In the genomic region with DNA sequence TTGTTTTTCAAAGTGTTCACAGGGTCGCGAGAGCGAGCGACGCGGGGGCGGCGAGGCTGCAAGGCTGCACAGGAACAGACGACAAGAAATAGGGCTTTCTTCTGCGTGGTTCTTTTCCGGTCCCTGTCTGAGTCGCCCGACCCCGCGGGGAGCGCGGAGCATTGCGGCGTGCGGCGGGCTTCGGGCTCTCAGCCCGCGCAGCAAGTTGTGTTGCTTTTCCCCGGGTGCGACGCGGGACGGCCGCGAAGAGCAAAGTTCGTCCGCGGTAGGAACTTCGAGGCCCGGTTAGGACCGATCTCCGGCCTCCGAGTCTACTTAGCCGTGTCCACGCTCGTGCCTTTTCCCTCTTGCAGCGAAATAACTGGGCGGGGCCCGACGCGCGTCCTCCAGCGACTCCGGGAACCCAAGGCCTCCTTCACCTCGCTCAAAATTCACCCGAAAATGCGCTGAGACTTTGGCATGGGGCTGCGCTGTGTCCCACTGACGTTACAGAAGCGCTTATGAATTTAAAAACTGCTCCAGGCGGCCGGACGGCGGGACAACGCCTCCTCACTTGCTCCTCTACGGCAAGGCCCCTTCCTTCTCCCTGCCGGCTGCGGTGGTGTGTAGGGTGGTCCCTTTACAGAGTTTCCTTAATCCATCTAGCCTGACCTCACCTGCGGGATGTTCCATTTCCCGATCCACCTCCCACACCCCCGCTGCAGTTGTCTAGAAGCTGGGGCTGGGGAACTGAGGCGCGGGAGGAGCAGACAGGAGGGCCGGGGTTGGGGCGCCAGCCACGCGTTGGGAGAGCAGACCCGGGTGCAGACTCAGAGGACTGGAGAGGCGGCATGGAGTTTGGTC, we compare ENCODE assay signal across 8 cellular contexts. TPM values are rescaled to one million over a fixed set of nuclear protein-coding genes. Genes with fewer than 3 reads are reported as not detected.
DNase-seq lines count a peak whose midpoint lies in the region; ATAC-seq and TF ChIP-seq lines count a peak whose summit lies in the region.

No MANE protein-coding gene starts in this region.

- H3K9me3 Mint-ChIP-seq in neural crest cell = no peaks in the 10 kb centered on the region

- H3K27ac Mint-ChIP-seq in neural crest cell (ENCODE audit: unreplicated experiment) = no peak overlapping the region

- H3K27ac ChIP-seq in WERI-Rb-1 (no peak overlapping the region), ectodermal cell (ENCODE audit: insufficient read depth, low read depth, low read length, poor library complexity, severe bottlenecking) (no peak overlapping the region), aorta (ENCODE audit: low read depth in 1 of 2, low read length in 2 of 2) (no peak overlapping the region)

- no peak for TF ChIP-seq CTCF in WERI-Rb-1 (IDR thresholded peaks at IDR 0.05; ENCODE audit: low read depth, low read length)
- TF ChIP-seq CTCF in neural crest cell (conservative IDR thresholded peaks at IDR 0.05) = no peak

- intact Hi-C loops in aorta (cut with DNase I) = loop anchor here (5.0 to 10.0 kb wide), 2 partner anchors 304 to 548 kb away; no protein-coding TSS in a partner anchor

- peaks cover 4% of the 10 kb centered on the region for H3K36me3 ChIP-seq in WERI-Rb-1
- H3K36me3 ChIP-seq in ectodermal cell (ENCODE audit: control insufficient read depth, insufficient read depth, low read length) = no peaks in the 10 kb centered on the region
- H3K36me3 ChIP-seq in aorta (ENCODE audit: control insufficient read depth in 1 of 2, insufficient read depth in 2 of 2, low read length in 1 of 2) = no peaks in the 10 kb centered on the region

- no peak for ATAC-seq in aorta (ENCODE audit: low FRiP score)
- ATAC-seq in GM18907 (IDR thresholded peaks at IDR 0.05; ENCODE audit: unreplicated experiment) = no peak

- H3K36me3 Mint-ChIP-seq in neural crest cell (ENCODE audit: low read depth) = peaks cover 3% of the 10 kb centered on the region

- H3K27me3 ChIP-seq in WERI-Rb-1 (ENCODE audit: insufficient read depth, low read depth, severe bottlenecking) (peaks cover 54% of the 10 kb centered on the region), ectodermal cell (ENCODE audit: control insufficient read depth, insufficient read depth, low read length, poor library complexity, severe bottlenecking) (peaks cover 62% of the 10 kb centered on the region), aorta (ENCODE audit: control insufficient read depth in 1 of 2, insufficient read depth in 2 of 2, low read length in 1 of 2) (peaks cover 0 to 2% of the 10 kb centered on the region in 2 donors)

- H3K4me3 Mint-ChIP-seq in neural crest cell = peak overlapping the region; percentile 91

- H3K4me3 ChIP-seq in WERI-Rb-1 (ENCODE audit: low read depth, low read length) (peak overlapping the region; percentile 51; the same call in 1 of the 2 replicates), ectodermal cell (ENCODE audit: insufficient read depth, low read depth, low read length) (peak overlapping the region; percentile 88), aorta (ENCODE audit: low read length in 2 of 2) (no peak overlapping the region)

- H3K27me3 Mint-ChIP-seq in neural crest cell (ENCODE audit: low read depth) = peaks cover 69% of the 10 kb centered on the region

- H3K4me1 Mint-ChIP-seq in neural crest cell = peaks cover 33% of the 10 kb centered on the region

- DNase-seq in CD1c-positive myeloid dendritic cell (ENCODE audit: extremely low spot score) = peak; percentile 30
- DNase-seq in WERI-Rb-1 = no peak
- DNase-seq in neural crest cell (ENCODE audit: low read depth, low spot score) = peak; percentile 18
- peak; percentile 59 to 78 for DNase-seq in aorta
- no peak for DNase-seq in NCI-H2227 (lab: John Stamatoyannopoulos, UW; ENCODE audit: unreplicated experiment)
- DNase-seq in GOT3 (lab: John Stamatoyannopoulos, UW) = no peak

- peaks cover 15% of the 10 kb centered on the region for H3K4me1 ChIP-seq in ectodermal cell (ENCODE audit: control insufficient read depth, insufficient read depth, low read length)
- H3K4me1 ChIP-seq in aorta (ENCODE audit: control insufficient read depth in 1 of 2, insufficient read depth in 2 of 2, low read length in 2 of 2) = no peaks in the 10 kb centered on the region

- H3K9me3 ChIP-seq in WERI-Rb-1 (ENCODE audit: severe bottlenecking) (no peaks in the 10 kb centered on the region), ectodermal cell (ENCODE audit: control insufficient read depth, low read length) (no peaks in the 10 kb centered on the region), aorta (ENCODE audit: control insufficient read depth, low read length) (no peaks in the 10 kb centered on the region)

- 1 to 2% methylated on average over 73 to 75 of the region's 75 CpGs for WGBS in ectodermal cell, 2 experiments
- 42 to 51% methylated on average over 75 of the region's 75 CpGs for WGBS in aorta, 2 donors

RNA-seq across cellular contexts. Expression of a gene that starts 1.5 kb away (rescaled TPM):
- polyA plus RNA-seq in ectodermal cell (2013, experiment 1 of 4) = 31.8 TPM
- 35.4 TPM for polyA plus RNA-seq in ectodermal cell (2013, experiment 2 of 4)
- 32.5 TPM for polyA plus RNA-seq in ectodermal cell (2013, experiment 3 of 4)
- polyA plus RNA-seq in ectodermal cell (2013, experiment 4 of 4) = 32.3 TPM
- total RNA-seq in neural crest cell (16.4 and 21.9 TPM in 2 replicates), aorta (10 to 100 TPM in 1 of 2 donors, 1 to 10 TPM in 1; 6.9 to 14.2 TPM)
- 1 to 10 TPM; 2.8 to 3.8 TPM for polyA plus RNA-seq in aorta

Comparison
In these comparisons a context has a peak if more than half of its experiments do, and no peak if none do; other contexts are left out.
1. DNase-seq: peak in CD1c-positive myeloid dendritic cell (single experiment), neural crest cell (single experiment) and aorta (2 of 2); none in WERI-Rb-1 (single experiment), NCI-H2227 (single experiment) and GOT3 (single experiment).
2. H3K4me3 ChIP-seq: peak in WERI-Rb-1 (single experiment) and ectodermal cell (single experiment); none in aorta (0 of 2).